ENCODE assay signal across 8 cellular contexts in the genomic region with DNA sequence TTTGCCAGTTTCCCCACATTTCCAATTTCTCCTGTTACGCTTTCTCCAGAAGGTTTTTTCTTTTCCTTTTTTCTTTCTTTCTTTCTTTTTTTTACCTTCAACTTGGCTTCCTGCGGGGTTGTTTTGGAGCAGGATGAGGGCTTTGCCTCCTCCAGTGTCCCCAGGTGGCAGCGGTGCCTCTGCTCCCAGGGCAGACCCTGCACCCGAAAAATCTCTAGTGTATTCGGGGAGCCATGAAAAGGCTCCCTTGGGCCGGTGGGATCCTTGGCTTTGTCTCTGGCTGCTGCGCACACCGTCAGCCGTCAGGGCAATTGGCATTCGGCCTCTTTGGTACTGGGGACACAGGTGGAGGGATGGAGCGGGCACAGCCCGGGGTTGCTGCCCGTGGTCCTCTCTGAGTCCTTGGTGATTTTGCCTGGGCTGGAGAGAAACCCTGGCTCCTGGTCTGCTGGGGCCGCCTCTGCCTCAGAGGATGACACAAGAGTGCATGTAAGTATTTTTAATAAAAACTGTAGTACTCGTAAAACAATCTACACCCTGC. TPM values are rescaled to one million over a fixed set of nuclear protein-coding genes. Genes with fewer than 3 reads are reported as not detected.
DNase-seq lines count a peak whose midpoint lies in the region; ATAC-seq and TF ChIP-seq lines count a peak whose summit lies in the region.

No MANE protein-coding gene starts in this region.

- WGBS in mammary epithelial cell (ENCODE audit: low coverage, missing lambda C conversion rate), result 2% methylated on average over 11 of the region's 15 CpGs

- peaks cover 26% of the 10 kb centered on the region for H3K4me1 ChIP-seq in ACC112 (ENCODE audit: control insufficient read depth, insufficient read depth, low read length, unreplicated experiment)
- H3K4me1 ChIP-seq in HEK293 (ENCODE audit: control insufficient read depth, insufficient read depth, low read length), result no peaks in the 10 kb centered on the region; the same call in 1 of the 2 replicates
- peaks cover 24% of the 10 kb centered on the region for H3K4me1 ChIP-seq in mammary epithelial cell (ENCODE audit: insufficient read depth, low read length)
- peaks cover 0 to 9% of the 10 kb centered on the region in 2 donors for H3K4me1 ChIP-seq in mucosa of rectum (ENCODE audit: control insufficient read depth in 2 of 2, insufficient read depth in 2 of 2, low read length in 2 of 2)

- no TSS peak for BruUV-seq in mammary epithelial cell (replicated peaks; lab: Mats Ljungman, UMichigan)

- H4K20me1 ChIP-seq in mammary epithelial cell (ENCODE audit: insufficient read depth, low read length), result no peaks in the 10 kb centered on the region

- H3K36me3 ChIP-seq in ACC112 (ENCODE audit: insufficient read depth, low read length) (no peaks in the 10 kb centered on the region), HEK293 (ENCODE audit: control insufficient read depth in 2 of 2, insufficient read depth in 1 of 2, low read length in 2 of 2) (no peaks in the 10 kb centered on the region), mammary epithelial cell (ENCODE audit: insufficient read depth, low read length) (no peaks in the 10 kb centered on the region), mucosa of rectum (ENCODE audit: control insufficient read depth in 2 of 2, insufficient read depth in 2 of 2, low read length in 2 of 2) (no peaks in the 10 kb centered on the region)

- peaks cover 28% of the 10 kb centered on the region for H3K79me2 ChIP-seq in ACC112 (ENCODE audit: control insufficient read depth, insufficient read depth, low read length, unreplicated experiment)
- no peaks in the 10 kb centered on the region for H3K79me2 ChIP-seq in mammary epithelial cell (ENCODE audit: insufficient read depth, low read length)

- H3K27ac ChIP-seq in ACC112 (ENCODE audit: low read depth, low read length), result peak overlapping the region; percentile 71; the same call in 1 of the 2 replicates
- no peak overlapping the region; the same call in 1 of the 2 replicates for H3K27ac ChIP-seq in HEK293 (ENCODE audit: extremely low read depth, low read depth, low read length)
- H3K27ac ChIP-seq in mammary epithelial cell (ENCODE audit: insufficient read depth, low read depth, low read length), result no peak overlapping the region
- H3K27ac ChIP-seq in mucosa of rectum (ENCODE audit: low read depth in 2 of 2, low read length in 2 of 2), result peak overlapping the region; percentile 34 to 68
- H3K27ac ChIP-seq in caudate nucleus (ENCODE audit: low read depth, low read length), result no peak overlapping the region

- in situ Hi-C loops in mammary epithelial cell (cut with MboI; ENCODE audit: low sequenced_read_pairs in 2 of 2), result no loop called here

- no peak overlapping the region for H3K9ac ChIP-seq in mammary epithelial cell (ENCODE audit: insufficient read depth, low read length)
- peak overlapping the region; percentile 49 to 66 for H3K9ac ChIP-seq in mucosa of rectum (ENCODE audit: low read depth in 1 of 2, low read length in 2 of 2)

- H3K4me3 ChIP-seq in ACC112 (ENCODE audit: low read depth, low read length), result peak overlapping the region; percentile 95
- peak overlapping the region; percentile 65 for H3K4me3 ChIP-seq in HEK293 (ENCODE audit: low read depth, low read length)
- H3K4me3 ChIP-seq in mammary epithelial cell (replicated peaks in 1 of 3; ENCODE audit: insufficient read depth in 1 of 3, low read depth in 2 of 3, low read length in 3 of 3), result peak overlapping the region; percentile 41 to 55 (median 54)
- peak overlapping the region; percentile 65 to 70 for H3K4me3 ChIP-seq in mucosa of rectum (ENCODE audit: low read length in 2 of 2)

- H2AFZ ChIP-seq in ACC112 (ENCODE audit: low read length, unreplicated experiment) (peak overlapping the region; percentile 79), mammary epithelial cell (ENCODE audit: low read depth, low read length) (peak overlapping the region; percentile 86)

- CTCF ChIA-PET in HEK293 (lab: Yijun Ruan, JAX), result interaction anchor here (0.7 to 5.3 kb wide), 3 partner anchors 25 to 154 kb away, joined by 3 to 26 read pairs (median 4); no protein-coding TSS in a partner anchor
- CTCF ChIA-PET in mammary epithelial cell (lab: Charles Lee; ENCODE audit: low non-redundant PET), result no interaction called here

- TF ChIP-seq CTCF in HEK293 (tag by site-specific recombination; IDR thresholded peaks at IDR 0.05), result no peak
- TF ChIP-seq CTCF in mammary epithelial cell (conservative IDR thresholded peaks at IDR 0.05 in 1 of 2, IDR thresholded peaks at IDR 0.05 in 1 of 2; ENCODE audit: extremely low read depth in 1 of 2, insufficient read depth in 1 of 2, low read depth in 1 of 2, low read length in 2 of 2), result no peak

- POLR2A ChIA-PET in HEK293 (lab: Yijun Ruan, JAX), result interaction anchor here (1.0 to 1.3 kb wide), 3 partner anchors 21 to 58 kb away, joined by 3 to 5 read pairs (median 3); no protein-coding TSS in a partner anchor

- DNase-seq in mammary epithelial cell (no peak), caudate nucleus (lab: John Stamatoyannopoulos, UW) (no peak)
- DNase-seq in activated effector memory CD4-positive, alpha-beta T cell treated with anti-CD3 and anti-CD28 coated beads, Interleukin-2, amount 50 U/mL, for 16 hours, result no peak

- no peaks in the 10 kb centered on the region for H3K27me3 ChIP-seq in ACC112 (ENCODE audit: insufficient read depth, low read length)
- peaks cover 11% of the 10 kb centered on the region for H3K27me3 ChIP-seq in mammary epithelial cell (ENCODE audit: insufficient read depth, low read length)
- peaks cover 0 to 3% of the 10 kb centered on the region in 2 donors for H3K27me3 ChIP-seq in mucosa of rectum (ENCODE audit: control insufficient read depth in 2 of 2, insufficient read depth in 2 of 2, low read length in 2 of 2)

- peak overlapping the region; percentile 99 for H3K4me2 ChIP-seq in mammary epithelial cell (ENCODE audit: insufficient read depth, low read depth, low read length)

- ATAC-seq in GM18868 (IDR thresholded peaks at IDR 0.05; ENCODE audit: unreplicated experiment), result no peak
- no peak for ATAC-seq in HG02588 (IDR thresholded peaks at IDR 0.05; ENCODE audit: unreplicated experiment)

- dilution Hi-C loops in mammary epithelial cell (cut with HindIII; ENCODE audit: low sequenced_read_pairs), result loop anchor here (5.0 kb wide), 1 partner anchor 33 kb away; no protein-coding TSS in a partner anchor

- intact Hi-C loops in mammary epithelial cell (cut with micrococcal nuclease), result loop anchor here (5.0 kb wide), 1 partner anchor 38 kb away; no protein-coding TSS in a partner anchor

- H3K9me3 ChIP-seq in HEK293 (ENCODE audit: control insufficient read depth, insufficient read depth, low read depth, low read length), result no peaks in the 10 kb centered on the region
- no peaks in the 10 kb centered on the region for H3K9me3 ChIP-seq in mammary epithelial cell (replicated peaks; ENCODE audit: insufficient read depth, low read length)
- H3K9me3 ChIP-seq in mucosa of rectum (ENCODE audit: control insufficient read depth in 2 of 2, low read length in 2 of 2), result no peaks in the 10 kb centered on the region

TF ChIP-seq in HEK293, 187 proteins besides CTCF, POLR2A, EP300 and RAD21:
- TF ChIP-seq ZNF521 (tag by site-specific recombination; IDR thresholded peaks at IDR 0.05) (no peak), PRDM1 (tag by site-specific recombination; IDR thresholded peaks at IDR 0.05) (peak; percentile 98), ZNF335 (tag by site-specific recombination; conservative IDR thresholded peaks at IDR 0.05) (peak; percentile 95)

RNA-seq across cellular contexts. Expression of a gene that starts 0.8 kb away (rescaled TPM):
- 10 to 100 TPM in 1 of 2 donors, 1 to 10 TPM in 1; 1.3 to 28.7 TPM for total RNA-seq in mammary epithelial cell
- 0.20 TPM for polyA plus RNA-seq in mammary epithelial cell
- polyA minus RNA-seq in mammary epithelial cell, result not detected

RNA-seq across cellular contexts. Expression of a gene that starts 45.3 kb away (rescaled TPM):
- total RNA-seq in mammary epithelial cell, result not detected
- not detected for polyA plus RNA-seq in mammary epithelial cell
- polyA minus RNA-seq in mammary epithelial cell, result not detected

Comparison
In these comparisons a context has a peak if more than half of its experiments do, and no peak if none do; other contexts are left out.
1. H3K27ac ChIP-seq: peak in ACC112 (single experiment) and mucosa of rectum (2 of 2); none in HEK293 (single experiment), mammary epithelial cell (single experiment) and caudate nucleus (single experiment).
2. Peak in every context shown above with its lines, with median percentiles within 50 percentile points of each other: H3K4me3 ChIP-seq.